In the genomic region with DNA sequence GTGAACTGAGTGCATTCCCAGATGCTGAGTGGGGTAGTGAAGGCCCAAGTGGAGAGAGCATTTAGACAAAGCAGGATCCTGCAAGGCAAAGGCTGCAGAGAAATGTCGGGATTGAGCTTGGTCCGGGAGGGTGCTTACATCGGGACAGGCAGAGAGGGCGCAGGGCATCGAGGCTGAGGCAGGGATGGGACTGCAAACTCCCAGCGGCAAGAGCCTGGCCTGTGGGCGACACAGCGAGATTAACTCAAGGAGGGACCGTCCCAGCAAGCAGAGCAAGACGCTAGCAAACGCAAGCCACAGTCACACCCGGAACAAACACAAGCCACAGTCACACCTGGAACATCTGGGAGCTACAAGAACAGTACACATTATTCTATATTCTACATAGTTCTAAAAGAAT, we compare ENCODE assay signal across 31 cellular contexts.
"Had no signal": no experiment of that assay in that cellular context is flagged by ENCODE, and none has a peak within 500 bp of the region (broad histone marks: within the 10 kb centered on the region; RNA-seq: fewer than 3 reads in every experiment).

No MANE protein-coding gene starts in this region.

- H3K36me3 ChIP-seq: ascending aorta, breast epithelium, colonic mucosa, WERI-Rb-1 had no signal

- H3K4me3 ChIP-seq: ascending aorta, breast epithelium, colonic mucosa, dorsolateral prefrontal cortex had no signal

- H3K27ac ChIP-seq: ascending aorta, breast epithelium, colonic mucosa, dorsolateral prefrontal cortex, WERI-Rb-1 had no signal

- H3K36me3 Mint-ChIP-seq: activated naive CD4-positive, alpha-beta T cell treated with anti-CD3 and anti-CD28 coated beads, Interleukin-2, amount 10 ng/mL, durations not matched to agents 7 days and 5 days; activated naive CD4-positive, alpha-beta T cell treated with anti-CD3 and anti-CD28 coated beads, Interleukin-2, amount 50 U/mL, for 72 hours; activated naive CD8-positive, alpha-beta T cell treated with anti-CD3 and anti-CD28 coated beads, Interleukin-2, amount 10 ng/mL, durations not matched to agents 7 days and 5 days had no signal

- H3K4me1 ChIP-seq: ascending aorta, breast epithelium, colonic mucosa had no signal

- H3K4me1 Mint-ChIP-seq: activated naive CD4-positive, alpha-beta T cell treated with anti-CD3 and anti-CD28 coated beads, Interleukin-2, amount 10 ng/mL, durations not matched to agents 7 days and 5 days; activated naive CD8-positive, alpha-beta T cell treated with anti-CD3 and anti-CD28 coated beads, Interleukin-2, amount 10 ng/mL, durations not matched to agents 7 days and 5 days; activated T-helper 17 cell treated with anti-CD3 and anti-CD28 coated beads, Interleukin-2, amount 50 U/mL, for 72 hours; endodermal cell; T-helper 17 cell had no signal

- DNase-seq: activated B cell treated with CpG ODN at 0.5 μM for 24 hours; activated CD4-positive, alpha-beta T cell treated with anti-CD3 and anti-CD28 coated beads for 48 hours; activated CD4-positive, alpha-beta T cell treated with anti-CD3 and anti-CD28 coated beads, Interleukin-2, amount 50 U/mL, for 1 hour; activated CD4-positive, alpha-beta T cell treated with anti-CD3 and anti-CD28 coated beads, Interleukin-2, amount 50 U/mL, for 48 hours; activated CD8-positive, alpha-beta memory T cell treated with anti-CD3 and anti-CD28 coated beads for 24 hours; activated CD8-positive, alpha-beta T cell treated with anti-CD3 and anti-CD28 coated beads for 36 hours; activated gamma-delta T cell; activated naive CD4-positive, alpha-beta T cell; activated naive CD4-positive, alpha-beta T cell treated with anti-CD3 and anti-CD28 coated beads, Interleukin-2, amount 10 ng/mL, durations not matched to agents 7 days and 5 days; activated naive CD8-positive, alpha-beta T cell treated with anti-CD3 and anti-CD28 coated beads, Interleukin-2, amount 10 ng/mL, durations not matched to agents 7 days and 5 days; activated T-cell treated with anti-CD3 and anti-CD28 coated beads, Interleukin-2, amount 50 U/mL, for 4 hours; caudate nucleus; colonic mucosa; dorsolateral prefrontal cortex; effector memory CD4-positive, alpha-beta T cell; endodermal cell; foreskin fibroblast; T-helper 1 cell; T-helper 17 cell; T1000; WERI-Rb-1 had no signal

- H3K27me3 ChIP-seq: ascending aorta, breast epithelium, colonic mucosa had no signal

- H3K27ac Mint-ChIP-seq: activated B cell treated with CpG ODN at 0.5 μM for 24 hours; activated CD8-positive, alpha-beta T cell treated with anti-CD3 and anti-CD28 coated beads for 36 hours; activated naive CD4-positive, alpha-beta T cell treated with anti-CD3 and anti-CD28 coated beads, Interleukin-2, amount 10 ng/mL, durations not matched to agents 7 days and 5 days; activated naive CD4-positive, alpha-beta T cell treated with anti-CD3 and anti-CD28 coated beads, Interleukin-2, amount 50 U/mL, for 72 hours; activated naive CD8-positive, alpha-beta T cell treated with anti-CD3 and anti-CD28 coated beads, Interleukin-2, amount 10 ng/mL, durations not matched to agents 7 days and 5 days; activated T-helper 17 cell treated with anti-CD3 and anti-CD28 coated beads, Interleukin-2, amount 50 U/mL, for 72 hours; dendritic cell treated with granulocyte-macrophage colony-stimulating factor and Interleukin-4, amounts not matched to agents 40 ng/mL and 50 ng/mL, for 4 days; endodermal cell; T-helper 17 cell; T-helper 2 cell treated with Interferon-gamma antibody and Interleukin-4, amounts not matched to agents 5 μg/mL and 100 μg/mL, for 36 hours had no signal

- H3K27me3 Mint-ChIP-seq: activated CD8-positive, alpha-beta T cell treated with anti-CD3 and anti-CD28 coated beads for 36 hours; activated T-helper 17 cell treated with anti-CD3 and anti-CD28 coated beads, Interleukin-2, amount 50 U/mL, for 72 hours; T-helper 17 cell had no signal

- H3K9me3 Mint-ChIP-seq: activated CD8-positive, alpha-beta T cell treated with anti-CD3 and anti-CD28 coated beads for 36 hours; activated naive CD4-positive, alpha-beta T cell treated with anti-CD3 and anti-CD28 coated beads, Interleukin-2, amount 50 U/mL, for 72 hours; activated naive CD8-positive, alpha-beta T cell treated with anti-CD3 and anti-CD28 coated beads, Interleukin-2, amount 10 ng/mL, durations not matched to agents 7 days and 5 days; activated T-cell treated with anti-CD3 and anti-CD28 coated beads, Interleukin-2, amount 50 U/mL, for 4 hours; activated T-helper 17 cell treated with anti-CD3 and anti-CD28 coated beads, Interleukin-2, amount 50 U/mL, for 72 hours; dendritic cell treated with granulocyte-macrophage colony-stimulating factor and Interleukin-4, amounts not matched to agents 40 ng/mL and 50 ng/mL, for 4 days; endodermal cell; T-helper 2 cell treated with Interferon-gamma antibody and Interleukin-4, amounts not matched to agents 5 μg/mL and 100 μg/mL, for 36 hours had no signal

- ATAC-seq: activated CD4-positive, CD25-positive, alpha-beta regulatory T cell treated with anti-CD3 and anti-CD28 coated beads, Interleukin-2, amount 50 U/mL, for 24 hours; activated CD8-positive, alpha-beta T cell treated with anti-CD3 and anti-CD28 coated beads for 36 hours; activated naive CD4-positive, alpha-beta T cell treated with anti-CD3 and anti-CD28 coated beads, Interleukin-2, amount 50 U/mL, for 72 hours; activated T-cell treated with anti-CD3 and anti-CD28 coated beads, Interleukin-2, amount 50 U/mL, for 4 hours; activated T-helper 17 cell treated with anti-CD3 and anti-CD28 coated beads, Interleukin-2, amount 50 U/mL, for 72 hours; esophagus mucosa; T-helper 17 cell had no signal

- H3K4me3 Mint-ChIP-seq: activated B cell treated with CpG ODN at 0.5 μM for 24 hours; activated CD8-positive, alpha-beta T cell treated with anti-CD3 and anti-CD28 coated beads for 36 hours; activated naive CD4-positive, alpha-beta T cell treated with anti-CD3 and anti-CD28 coated beads, Interleukin-2, amount 10 ng/mL, durations not matched to agents 7 days and 5 days; activated naive CD8-positive, alpha-beta T cell treated with anti-CD3 and anti-CD28 coated beads, Interleukin-2, amount 10 ng/mL, durations not matched to agents 7 days and 5 days; activated T-cell treated with anti-CD3 and anti-CD28 coated beads, Interleukin-2, amount 50 U/mL, for 4 hours; activated T-helper 17 cell treated with anti-CD3 and anti-CD28 coated beads, Interleukin-2, amount 50 U/mL, for 72 hours; brain; dendritic cell treated with granulocyte-macrophage colony-stimulating factor and Interleukin-4, amounts not matched to agents 40 ng/mL and 50 ng/mL, for 4 days; endodermal cell; T-helper 17 cell; T-helper 2 cell treated with Interferon-gamma antibody and Interleukin-4, amounts not matched to agents 5 μg/mL and 100 μg/mL, for 36 hours had no signal

- FAIRE-seq: frontal cortex had no signal

- H3K9me3 ChIP-seq: colonic mucosa had no signal
